In genomic region chr10:70111496-70111895, GRCh38 we compare ENCODE assay signal across 1 cellular context.
TF ChIP-seq lines count a peak whose summit lies in the region.

No MANE protein-coding gene starts in this region.

TF ChIP-seq in H1, 55 proteins besides CTCF, POLR2A, EP300 and RAD21:
- TF ChIP-seq POLR2AphosphoS5 (IDR thresholded peaks at IDR 0.05; ENCODE audit: low read depth, low read length) (no peak), PHF8 (conservative IDR thresholded peaks at IDR 0.05; ENCODE audit: low read depth, low read length) (no peak), BRCA1 (IDR thresholded peaks at IDR 0.05; ENCODE audit: low read depth, low read length) (no peak), YY1 (IDR thresholded peaks at IDR 0.05; ENCODE audit: low read depth, low read length) (no peak), KDM4A (IDR thresholded peaks at IDR 0.05; ENCODE audit: low read depth, low read length, severe bottlenecking) (no peak), RNF2 (IDR thresholded peaks at IDR 0.05; ENCODE audit: borderline replicate concordance, low read depth, low read length, missing control alignments, poor library complexity, severe bottlenecking) (no peak), CBX8 (IDR thresholded peaks at IDR 0.05; ENCODE audit: borderline replicate concordance, low read depth, low read length) (no peak), CEBPB (IDR thresholded peaks at IDR 0.05; ENCODE audit: low read depth, low read length) (no peak), ASH2L (IDR thresholded peaks at IDR 0.05; ENCODE audit: low read length) (no peak), KDM5A (IDR thresholded peaks at IDR 0.05; ENCODE audit: low read length) (no peak), E2F6 (IDR thresholded peaks at IDR 0.05) (no peak), SRF (IDR thresholded peaks at IDR 0.05; ENCODE audit: low read depth, low read length) (no peak), SP2 (IDR thresholded peaks at IDR 0.05; ENCODE audit: low read length) (no peak), SIRT6 (IDR thresholded peaks at IDR 0.05; ENCODE audit: low read length) (no peak), CREB1 (IDR thresholded peaks at IDR 0.05) (no peak)
